8 cellular contexts compared by ENCODE assay signal in the genomic region with DNA sequence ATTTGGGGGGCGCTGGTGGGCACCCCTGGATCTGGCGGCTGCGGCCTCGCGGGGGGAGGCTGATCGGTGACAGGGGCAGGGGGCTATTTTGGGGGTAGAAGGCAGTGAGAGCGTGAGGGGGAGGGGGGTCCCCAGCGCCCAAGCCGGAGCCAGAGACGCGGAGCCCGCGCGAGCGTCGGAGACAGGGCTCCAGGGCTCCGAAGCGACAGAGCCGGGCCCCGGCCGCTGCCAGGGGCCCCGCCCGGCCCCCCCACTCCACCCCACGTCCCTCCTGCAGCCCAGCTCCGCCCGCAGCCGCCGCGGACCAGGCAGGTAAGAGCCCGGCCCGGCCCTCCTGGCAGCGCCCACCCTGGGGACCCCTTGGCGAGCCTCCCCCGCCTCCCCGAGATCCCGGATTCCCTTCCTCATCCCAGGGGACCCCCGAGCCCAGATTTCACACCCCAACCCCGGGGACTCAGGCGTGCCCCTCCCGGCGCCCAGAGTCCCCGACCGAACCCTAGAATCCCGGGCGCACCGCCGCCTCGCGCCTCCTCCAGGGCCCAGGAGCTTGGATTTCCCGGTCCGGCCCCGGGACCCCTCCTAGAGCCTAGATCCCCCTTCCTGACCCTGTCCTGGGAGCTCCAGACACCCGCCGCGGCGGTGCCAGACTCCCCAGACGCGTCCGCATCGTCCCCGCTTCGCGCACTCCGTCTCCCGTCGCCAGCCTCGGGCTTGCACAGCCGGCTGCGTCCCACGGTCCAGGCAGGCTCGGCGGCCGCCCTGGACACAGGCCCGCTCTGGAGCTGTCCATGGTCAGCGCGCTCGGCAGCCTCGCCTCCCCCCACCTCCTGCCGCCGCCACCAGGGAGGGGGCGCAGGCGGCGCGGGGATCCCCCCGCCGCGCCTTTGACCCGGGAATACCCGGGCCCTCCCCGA. TPM values are rescaled to one million over a fixed set of nuclear protein-coding genes. Genes with fewer than 3 reads are reported as not detected.
A peak's percentile ranks its signal among the peaks of the same experiment; 100 is the strongest.
DNase-seq lines count a peak whose midpoint lies in the region; TF ChIP-seq lines count a peak whose summit lies in the region.

A gene (plus strand): TSS at position 134 of the 914 bp plus-strand sequence. CDS start 8,330 bp downstream, outside the sequence.

- H3K9me3 Mint-ChIP-seq in stimulated activated naive CD8-positive, alpha-beta T cell treated with anti-CD3 and anti-CD28 coated beads, Interleukin-15, Interleukin-2, amounts not matched to agents 100 ng/mL and 50 ng/mL, for 24 hours: no peaks in the 10 kb centered on the region

- WGBS in SK-N-SH (ENCODE audit: low lambda C conversion rate): 3% methylated on average over 12 of the region's 90 CpGs

- POLR2A ChIA-PET in SK-N-SH (lab: Yijun Ruan, JAX): interaction anchor here (0.7 to 0.8 kb wide), 2 partner anchors 11 to 23 kb away, joined by 3 read pairs; no protein-coding TSS in a partner anchor

- peak within 1 kb of the TSS; percentile 61 to 69 for H3K4me3 ChIP-seq in SK-N-SH (ENCODE audit: low read depth in 2 of 2, low read length in 1 of 2)
- peak within 1 kb of the TSS; percentile 95 for H3K4me3 ChIP-seq in coronary artery

- H2AFZ ChIP-seq in SK-N-SH (ENCODE audit: low read depth): peak within 1 kb of the TSS; percentile 88; the same call in 1 of the 2 replicates

- no peaks in the 10 kb centered on the region for H3K36me3 Mint-ChIP-seq in stimulated activated naive CD8-positive, alpha-beta T cell treated with anti-CD3 and anti-CD28 coated beads, Interleukin-15, Interleukin-2, amounts not matched to agents 100 ng/mL and 50 ng/mL, for 24 hours (ENCODE audit: low read depth)

- peak within 1 kb of the TSS; percentile 82 to 93 for H3K27ac ChIP-seq in SK-N-SH (ENCODE audit: low read depth in 2 of 2, low read length in 1 of 2)
- peak within 1 kb of the TSS; percentile 80 to 100 for H3K27ac ChIP-seq in coronary artery

- no peaks in the 10 kb centered on the region for H4K20me1 ChIP-seq in SK-N-SH (ENCODE audit: insufficient read depth)

- TF ChIP-seq RAD21 in SK-N-SH (IDR thresholded peaks at IDR 0.05; ENCODE audit: low read length): no peak

- peaks cover 9% of the 10 kb centered on the region for H3K27me3 Mint-ChIP-seq in stimulated activated naive CD8-positive, alpha-beta T cell treated with anti-CD3 and anti-CD28 coated beads, Interleukin-15, Interleukin-2, amounts not matched to agents 100 ng/mL and 50 ng/mL, for 24 hours

- CTCF ChIA-PET in SK-N-SH (lab: Yijun Ruan, JAX): interaction anchor here (1.5 to 3.3 kb wide), 5 partner anchors 14 to 105 kb away, joined by 5 to 22 read pairs (median 13); no protein-coding TSS in a partner anchor

- peak within 1 kb of the TSS; percentile 85 for H3K27ac Mint-ChIP-seq in stimulated activated naive CD8-positive, alpha-beta T cell treated with anti-CD3 and anti-CD28 coated beads, Interleukin-15, Interleukin-2, amounts not matched to agents 100 ng/mL and 50 ng/mL, for 24 hours

- H3K9me2 ChIP-seq in SK-N-SH: no peaks in the 10 kb centered on the region

- H3K4me3 Mint-ChIP-seq in stimulated activated naive CD8-positive, alpha-beta T cell treated with anti-CD3 and anti-CD28 coated beads, Interleukin-15, Interleukin-2, amounts not matched to agents 100 ng/mL and 50 ng/mL, for 24 hours: peak within 1 kb of the TSS; percentile 87

- no peaks in the 10 kb centered on the region for H3K36me3 ChIP-seq in SK-N-SH (replicated peaks in 1 of 2; ENCODE audit: control insufficient read depth in 1 of 2, insufficient read depth in 2 of 2, low read length in 1 of 2)

- no peaks in the 10 kb centered on the region for H3K27me3 ChIP-seq in SK-N-SH (ENCODE audit: insufficient read depth)

- H3K4me1 ChIP-seq in SK-N-SH (ENCODE audit: control insufficient read depth in 1 of 2, insufficient read depth in 2 of 2, low read depth in 1 of 2, low read length in 1 of 2): peaks cover 5 to 19% of the 10 kb centered on the region in 2 experiments; a peak in 1 of 4 replicates

- H3K4me2 ChIP-seq in SK-N-SH: peak within 1 kb of the TSS; percentile 98

- peak within 1 kb of the TSS; percentile 72; the same call in 1 of the 2 replicates for H3K9ac ChIP-seq in SK-N-SH

- TF ChIP-seq EP300 in SK-N-SH (IDR thresholded peaks at IDR 0.05; ENCODE audit: borderline replicate concordance in 1 of 2, low read depth in 1 of 2, low read length in 1 of 2): no peak

- DNase-seq in NOMO-1 (lab: John Stamatoyannopoulos, UW; ENCODE audit: unreplicated experiment in 2 of 2) (peak; percentile 3 to 10), NOMO-1 treated with DMSO at 0.1 percent for 48 hours (lab: John Stamatoyannopoulos, UW; ENCODE audit: unreplicated experiment) (no peak), SK-N-SH (peak; percentile 72), coronary artery (ENCODE audit: low spot score) (no peak), left kidney (ENCODE audit: low read depth, low spot score) (peak; percentile 88), SHP77 treated with DMSO at 0.1 percent for 48 hours (lab: John Stamatoyannopoulos, UW) (no peak)
- no peak for DNase-seq in central memory CD4-positive, alpha-beta T cell

- peak; percentile 9; the same call in 1 of the 2 replicates for TF ChIP-seq CTCF in SK-N-SH (IDR thresholded peaks at IDR 0.05)
- no peak for TF ChIP-seq CTCF in coronary artery (IDR thresholded peaks at IDR 0.05)

- H3K4me1 Mint-ChIP-seq in stimulated activated naive CD8-positive, alpha-beta T cell treated with anti-CD3 and anti-CD28 coated beads, Interleukin-15, Interleukin-2, amounts not matched to agents 100 ng/mL and 50 ng/mL, for 24 hours (ENCODE audit: low read depth): peaks cover 27% of the 10 kb centered on the region

- H3K79me2 ChIP-seq in SK-N-SH (ENCODE audit: insufficient read depth): no peaks in the 10 kb centered on the region

- peaks cover 12% of the 10 kb centered on the region for H3F3A ChIP-seq in SK-N-SH (replicated peaks; ENCODE audit: insufficient read depth)

- H3K9me3 ChIP-seq in SK-N-SH: no peaks in the 10 kb centered on the region

TF ChIP-seq in SK-N-SH, 30 proteins besides CTCF, POLR2A, EP300 and RAD21:
- TF ChIP-seq, protein P1, sequence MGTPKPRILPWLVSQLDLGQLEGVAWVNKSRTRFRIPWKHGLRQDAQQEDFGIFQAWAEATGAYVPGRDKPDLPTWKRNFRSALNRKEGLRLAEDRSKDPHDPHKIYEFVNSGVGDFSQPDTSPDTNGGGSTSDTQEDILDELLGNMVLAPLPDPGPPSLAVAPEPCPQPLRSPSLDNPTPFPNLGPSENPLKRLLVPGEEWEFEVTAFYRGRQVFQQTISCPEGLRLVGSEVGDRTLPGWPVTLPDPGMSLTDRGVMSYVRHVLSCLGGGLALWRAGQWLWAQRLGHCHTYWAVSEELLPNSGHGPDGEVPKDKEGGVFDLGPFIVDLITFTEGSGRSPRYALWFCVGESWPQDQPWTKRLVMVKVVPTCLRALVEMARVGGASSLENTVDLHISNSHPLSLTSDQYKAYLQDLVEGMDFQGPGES (IDR thresholded peaks at IDR 0.05; ENCODE audit: low read depth, low read length): no peak
- no peak for TF ChIP-seq TEAD4 (IDR thresholded peaks at IDR 0.05; ENCODE audit: borderline replicate concordance, insufficient read depth)
- TF ChIP-seq NFIC (IDR thresholded peaks at IDR 0.05; ENCODE audit: borderline replicate concordance): peak; percentile 73; the same call in 1 of the 2 replicates
- TF ChIP-seq, protein P2, sequence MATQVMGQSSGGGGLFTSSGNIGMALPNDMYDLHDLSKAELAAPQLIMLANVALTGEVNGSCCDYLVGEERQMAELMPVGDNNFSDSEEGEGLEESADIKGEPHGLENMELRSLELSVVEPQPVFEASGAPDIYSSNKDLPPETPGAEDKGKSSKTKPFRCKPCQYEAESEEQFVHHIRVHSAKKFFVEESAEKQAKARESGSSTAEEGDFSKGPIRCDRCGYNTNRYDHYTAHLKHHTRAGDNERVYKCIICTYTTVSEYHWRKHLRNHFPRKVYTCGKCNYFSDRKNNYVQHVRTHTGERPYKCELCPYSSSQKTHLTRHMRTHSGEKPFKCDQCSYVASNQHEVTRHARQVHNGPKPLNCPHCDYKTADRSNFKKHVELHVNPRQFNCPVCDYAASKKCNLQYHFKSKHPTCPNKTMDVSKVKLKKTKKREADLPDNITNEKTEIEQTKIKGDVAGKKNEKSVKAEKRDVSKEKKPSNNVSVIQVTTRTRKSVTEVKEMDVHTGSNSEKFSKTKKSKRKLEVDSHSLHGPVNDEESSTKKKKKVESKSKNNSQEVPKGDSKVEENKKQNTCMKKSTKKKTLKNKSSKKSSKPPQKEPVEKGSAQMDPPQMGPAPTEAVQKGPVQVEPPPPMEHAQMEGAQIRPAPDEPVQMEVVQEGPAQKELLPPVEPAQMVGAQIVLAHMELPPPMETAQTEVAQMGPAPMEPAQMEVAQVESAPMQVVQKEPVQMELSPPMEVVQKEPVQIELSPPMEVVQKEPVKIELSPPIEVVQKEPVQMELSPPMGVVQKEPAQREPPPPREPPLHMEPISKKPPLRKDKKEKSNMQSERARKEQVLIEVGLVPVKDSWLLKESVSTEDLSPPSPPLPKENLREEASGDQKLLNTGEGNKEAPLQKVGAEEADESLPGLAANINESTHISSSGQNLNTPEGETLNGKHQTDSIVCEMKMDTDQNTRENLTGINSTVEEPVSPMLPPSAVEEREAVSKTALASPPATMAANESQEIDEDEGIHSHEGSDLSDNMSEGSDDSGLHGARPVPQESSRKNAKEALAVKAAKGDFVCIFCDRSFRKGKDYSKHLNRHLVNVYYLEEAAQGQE (IDR thresholded peaks at IDR 0.05; ENCODE audit: low read depth, low read length): peak; percentile 99
- peak; percentile 82; the same call in 1 of the 2 replicates for TF ChIP-seq SIN3A (IDR thresholded peaks at IDR 0.05; ENCODE audit: borderline replicate concordance, low read depth, low read length)
- TF ChIP-seq FOXM1 (IDR thresholded peaks at IDR 0.05; ENCODE audit: low read depth): no peak
- TF ChIP-seq CHD2 (IDR thresholded peaks at IDR 0.05; ENCODE audit: low read length, partially characterized antibody): no peak
- TF ChIP-seq, protein P3, sequence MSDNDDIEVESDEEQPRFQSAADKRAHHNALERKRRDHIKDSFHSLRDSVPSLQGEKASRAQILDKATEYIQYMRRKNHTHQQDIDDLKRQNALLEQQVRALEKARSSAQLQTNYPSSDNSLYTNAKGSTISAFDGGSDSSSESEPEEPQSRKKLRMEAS (IDR thresholded peaks at IDR 0.05; ENCODE audit: low read depth): peak; percentile 59; the same call in 1 of the 2 replicates
TF ChIP-seq in SK-N-SH: peak in this region for 4.

RNA-seq across cellular contexts. Expression of the gene that starts here (rescaled TPM):
- 5.7 and 5.8 TPM in 2 replicates for polyA plus RNA-seq in SK-N-SH (2012; rRNA removed)
- polyA plus RNA-seq in SK-N-SH (2012; cell fraction: cytosol; rRNA removed): 2.8 and 4.6 TPM in 2 replicates
- 12.2 and 12.6 TPM in 2 replicates for polyA plus RNA-seq in SK-N-SH (2012; cell fraction: nucleus; rRNA removed)

Comparison
In these comparisons a context has a peak if more than half of its experiments do, and no peak if none do; other contexts are left out.
1. DNase-seq: peak in NOMO-1 (2 of 2), SK-N-SH (single experiment) and left kidney (single experiment); none in NOMO-1 treated with DMSO at 0.1 percent for 48 hours (single experiment), coronary artery (single experiment), SHP77 treated with DMSO at 0.1 percent for 48 hours (single experiment) and central memory CD4-positive, alpha-beta T cell (single experiment).